Comparison of ENCODE assay signal across 9 cellular contexts in the genomic region with DNA sequence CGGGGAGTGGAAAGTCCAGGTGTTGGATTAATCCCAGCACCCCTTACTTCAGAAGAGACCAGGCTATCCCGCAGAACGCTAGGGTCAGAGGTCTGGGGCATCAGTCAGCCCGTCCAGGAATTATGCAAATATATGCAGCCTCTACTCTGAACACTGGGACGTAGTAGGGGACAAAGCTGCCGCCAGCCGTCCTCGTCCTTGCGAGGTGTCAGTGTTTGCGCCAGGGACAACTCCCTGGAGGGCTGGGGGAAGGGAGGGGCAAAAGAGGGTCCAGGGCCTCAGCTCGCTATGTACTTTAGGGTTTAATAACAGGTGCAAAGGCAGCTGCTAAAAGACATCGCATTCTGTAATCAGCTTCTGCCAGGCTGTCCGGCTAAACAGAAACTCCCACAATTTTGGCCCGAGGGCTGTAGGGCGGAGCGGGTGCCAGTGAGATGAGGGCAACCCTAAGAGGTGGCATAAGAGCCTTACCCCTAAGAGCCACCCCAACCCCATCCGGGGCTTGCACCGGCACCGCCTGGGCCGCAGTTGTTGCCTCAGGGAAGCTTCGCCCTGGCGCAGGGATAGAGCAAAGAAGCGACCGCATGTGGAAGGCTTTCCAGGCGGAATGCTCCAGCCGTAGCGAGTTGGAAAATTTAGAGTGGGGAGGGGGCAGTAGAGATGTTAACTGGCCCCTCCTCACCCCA. TPM values are rescaled to one million over a fixed set of nuclear protein-coding genes. Genes with fewer than 3 reads are reported as not detected.
DNase-seq lines count a peak whose midpoint lies in the region; ATAC-seq and TF ChIP-seq lines count a peak whose summit lies in the region.
"Had no signal": no experiment of that assay in that cellular context is flagged by ENCODE, and none has a peak within 500 bp of the region (broad histone marks: within the 10 kb centered on the region; RNA-seq: fewer than 3 reads in every experiment).

No MANE protein-coding gene starts in this region.

- DNase-seq in NCI-H748 (lab: John Stamatoyannopoulos, UW; ENCODE audit: unreplicated experiment): peak; percentile 39
- no peak for DNase-seq in NCI-H748 treated with DMSO at 0.1 percent for 48 hours (lab: John Stamatoyannopoulos, UW)
- DNase-seq in mesendoderm: no peak
- no peak for DNase-seq in tibial nerve (ENCODE audit: low spot score in 2 of 2)
- no peak for DNase-seq in T1000 (lab: John Stamatoyannopoulos, UW)
- DNase-seq: stimulated activated CD4-positive, alpha-beta T cell treated with anti-CD3 and anti-CD28 coated beads, Interleukin-2, amount 100 ng/mL, for 48 hours had no signal

- H2BK120ac ChIP-seq in mesendoderm (ENCODE audit: low read depth, low read length): no peak overlapping the region

- H3K18ac ChIP-seq in mesendoderm (ENCODE audit: low read length): no peak overlapping the region

- H2BK5ac ChIP-seq in mesendoderm (ENCODE audit: low read length): no peak overlapping the region

- no peak for TF ChIP-seq POLR2A in tibial nerve (IDR thresholded peaks at IDR 0.05)

- no peak overlapping the region for H4K5ac ChIP-seq in mesendoderm (ENCODE audit: low read length)

- no peak overlapping the region for H2BK15ac ChIP-seq in mesendoderm (replicated peaks; ENCODE audit: low read depth)

- peak overlapping the region; percentile 64 for H3K4me2 ChIP-seq in mesendoderm (ENCODE audit: low read length)

- no peaks in the 10 kb centered on the region for H3K36me3 ChIP-seq in duodenal mucosa (ENCODE audit: control insufficient read depth in 1 of 2, insufficient read depth in 2 of 2, low read length in 2 of 2)
- no peaks in the 10 kb centered on the region for H3K36me3 ChIP-seq in mesendoderm (ENCODE audit: control insufficient read depth, insufficient read depth, low read length)
- H3K36me3 ChIP-seq in tibial nerve: no peaks in the 10 kb centered on the region

- no peaks in the 10 kb centered on the region for H3K9me3 ChIP-seq in duodenal mucosa (ENCODE audit: control insufficient read depth in 1 of 2, low read length in 2 of 2)
- peaks cover 0 to 1% (median 0%) of the 10 kb centered on the region in 4 donors for H3K9me3 ChIP-seq in tibial nerve

- H3K9ac ChIP-seq in duodenal mucosa (ENCODE audit: low read depth in 1 of 2, low read length in 2 of 2) (no peak overlapping the region), mesendoderm (ENCODE audit: low read length) (no peak overlapping the region)

- no peaks in the 10 kb centered on the region for H3K79me2 ChIP-seq in mesendoderm (ENCODE audit: control insufficient read depth, insufficient read depth, low read length)

- H3K4me3 ChIP-seq in duodenal mucosa (ENCODE audit: low read depth in 1 of 2, low read length in 2 of 2) (peak overlapping the region; percentile 52 to 61), mesendoderm (ENCODE audit: low read length) (no peak overlapping the region), tibial nerve (peak overlapping the region; percentile 25 to 49 (median 32))

- no peak overlapping the region for H3K23ac ChIP-seq in mesendoderm (ENCODE audit: low read length)

- no peak for TF ChIP-seq CTCF in tibial nerve (IDR thresholded peaks at IDR 0.05)

- no peak for TF ChIP-seq EP300 in tibial nerve (IDR thresholded peaks at IDR 0.05)

- H3K4me1 ChIP-seq in duodenal mucosa (ENCODE audit: control insufficient read depth in 1 of 2, insufficient read depth in 2 of 2, low read length in 2 of 2) (peaks cover 15 to 24% of the 10 kb centered on the region in 2 donors), mesendoderm (ENCODE audit: control insufficient read depth, low read depth, low read length) (peaks cover 4% of the 10 kb centered on the region), tibial nerve (peaks cover 0 to 63% (median 18%) of the 10 kb centered on the region in 4 donors)

- no peak overlapping the region for H3K56ac ChIP-seq in mesendoderm (ENCODE audit: low read length)

- H3K27ac ChIP-seq in duodenal mucosa (ENCODE audit: low read depth, low read length) (no peak overlapping the region), mesendoderm (ENCODE audit: low read depth, low read length) (no peak overlapping the region), tibial nerve (peak overlapping the region; percentile 46 to 83 (median 64))

- no peaks in the 10 kb centered on the region for H3K79me1 ChIP-seq in mesendoderm (ENCODE audit: low read length)

- ATAC-seq in HG03095 (IDR thresholded peaks at IDR 0.05; ENCODE audit: unreplicated experiment) (no peak), HG03378 (IDR thresholded peaks at IDR 0.05; ENCODE audit: unreplicated experiment) (no peak)

- no CpG with 5 or more reads among the region's 27 CpGs for WGBS in mesendoderm (ENCODE audit: extremely low coverage, insufficient coverage, low lambda C conversion rate)
- 20 to 21% methylated on average over 24 to 27 of the region's 27 CpGs for WGBS in tibial nerve, 2 donors

- no peak overlapping the region for H2AK5ac ChIP-seq in mesendoderm (ENCODE audit: low read length)

- H3K4ac ChIP-seq in mesendoderm (ENCODE audit: low read depth, low read length): no peak overlapping the region

- H3K27me3 ChIP-seq in duodenal mucosa (ENCODE audit: control insufficient read depth in 1 of 2, insufficient read depth in 2 of 2, low read length in 2 of 2) (peaks cover 85 to 97% of the 10 kb centered on the region in 2 donors), mesendoderm (ENCODE audit: insufficient read depth, low read length, poor library complexity) (peaks cover 89% of the 10 kb centered on the region), tibial nerve (peaks cover 3 to 100% of the 10 kb centered on the region in 2 donors)

- no peak overlapping the region for H4K8ac ChIP-seq in mesendoderm (ENCODE audit: low read depth, low read length)

RNA-seq across cellular contexts. Expression of a gene that starts 8.4 kb away (rescaled TPM):
- polyA plus RNA-seq in mesendoderm (2013, experiment 1 of 2): 0.32 TPM
- 0.31 TPM for polyA plus RNA-seq in mesendoderm (2013, experiment 2 of 2)
- total RNA-seq in tibial nerve: 1 to 10 TPM; 1.9 to 5.1 (median 3.6) TPM

Comparison
In these comparisons a context has a peak if more than half of its experiments do, and no peak if none do; other contexts are left out.
1. H3K27ac ChIP-seq: peak in tibial nerve (4 of 4); none in duodenal mucosa (single experiment) and mesendoderm (single experiment).